ENCODE assay signal across 19 cellular contexts in the genomic region with DNA sequence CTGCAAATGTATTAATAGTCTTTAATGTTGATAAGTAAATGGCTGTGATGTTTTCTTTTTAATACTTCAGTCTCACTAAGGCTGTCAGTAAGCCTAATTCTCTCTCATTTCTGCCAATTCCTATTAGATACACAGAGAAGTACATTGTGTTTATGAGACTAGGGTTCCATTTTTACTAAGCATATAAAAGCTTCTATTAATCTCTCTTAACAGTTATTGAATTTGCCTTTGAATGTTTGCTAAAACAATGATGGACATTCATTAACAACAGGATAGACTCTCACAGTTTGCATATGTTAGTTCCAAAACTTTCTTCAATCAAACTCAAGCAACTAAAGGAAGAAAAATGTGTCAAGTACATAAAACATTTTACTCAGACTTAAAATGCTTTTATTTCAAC.
A peak's percentile ranks its signal among the peaks of the same experiment; 100 is the strongest.
DNase-seq lines count a peak whose midpoint lies in the region; ATAC-seq and TF ChIP-seq lines count a peak whose summit lies in the region.
"Had no signal": no experiment of that assay in that cellular context is flagged by ENCODE, and none has a peak within 500 bp of the region (broad histone marks: within the 10 kb centered on the region; RNA-seq: fewer than 3 reads in every experiment).

No MANE protein-coding gene starts in this region.

- intact Hi-C loops in naive thymus-derived CD4-positive, alpha-beta T cell (cut with micrococcal nuclease) = no loop called here
- intact Hi-C loops in testis (cut with DNase I; ENCODE audit: low total_unique reads) = no loop called here

- H3K4me3 ChIP-seq in LNCaP clone FGC (ENCODE audit: low read depth, low read length) (no peak overlapping the region), endodermal cell (ENCODE audit: low read length) (no peak overlapping the region), trophoblast cell (ENCODE audit: low read depth, low read length) (no peak overlapping the region), testis (no peak overlapping the region)
- H3K4me3 ChIP-seq in naive thymus-derived CD4-positive, alpha-beta T cell (ENCODE audit: low read length) = no peak overlapping the region
- H3K4me3 ChIP-seq: BLaER1, GM12878, GM23338 had no signal

- no peaks in the 10 kb centered on the region for H3K27me3 Mint-ChIP-seq in endodermal cell (ENCODE audit: insufficient read depth)
- H3K27me3 Mint-ChIP-seq in naive thymus-derived CD4-positive, alpha-beta T cell = peaks cover 0 to 5% (median 0%) of the 10 kb centered on the region in 5 donors
- H3K27me3 Mint-ChIP-seq: B cell; CD4-positive, CD25-positive, alpha-beta regulatory T cell had no signal

- H3K36me3 Mint-ChIP-seq in endodermal cell (ENCODE audit: low read depth) = no peaks in the 10 kb centered on the region
- H3K36me3 Mint-ChIP-seq in naive thymus-derived CD4-positive, alpha-beta T cell = no peaks in the 10 kb centered on the region
- H3K36me3 Mint-ChIP-seq: CD4-positive, CD25-positive, alpha-beta regulatory T cell; CD8-positive, alpha-beta T cell had no signal

- no peak overlapping the region for H3K4ac ChIP-seq in trophoblast cell (ENCODE audit: low read depth, low read length)

- POLR2A ChIA-PET in naive thymus-derived CD4-positive, alpha-beta T cell (lab: Charles Lee) = no interaction called here

- no peak overlapping the region for H2BK12ac ChIP-seq in trophoblast cell (ENCODE audit: low read length)

- no peak overlapping the region for H3K9ac ChIP-seq in endodermal cell (ENCODE audit: extremely low read depth, low read length, poor library complexity, severe bottlenecking)
- H3K9ac ChIP-seq in trophoblast cell (ENCODE audit: low read length) = no peak overlapping the region
- H3K9ac ChIP-seq: BLaER1 had no signal

- H2AFZ ChIP-seq in trophoblast cell (ENCODE audit: insufficient read depth, low read length, poor library complexity) = no peak overlapping the region

- no peak overlapping the region for H2BK120ac ChIP-seq in trophoblast cell (ENCODE audit: insufficient read depth, low read length, poor library complexity)

- H3K14ac ChIP-seq in trophoblast cell (ENCODE audit: low read length) = no peak overlapping the region

- no peak overlapping the region for H3K23ac ChIP-seq in trophoblast cell (ENCODE audit: low read length)

- H3K4me3 Mint-ChIP-seq in endodermal cell = no peak overlapping the region
- H3K4me3 Mint-ChIP-seq in naive thymus-derived CD4-positive, alpha-beta T cell = no peak overlapping the region
- H3K4me3 Mint-ChIP-seq: B cell; CD4-positive, CD25-positive, alpha-beta regulatory T cell; CD8-positive, alpha-beta T cell; GM23338; H9 had no signal

- H3K4me2 ChIP-seq in trophoblast cell (ENCODE audit: low read length) = no peak overlapping the region
- H3K4me2 ChIP-seq: BLaER1, GM23338 had no signal

- H3K79me1 ChIP-seq in trophoblast cell (ENCODE audit: low read length) = no peaks in the 10 kb centered on the region

- no peak overlapping the region for H4K8ac ChIP-seq in trophoblast cell (ENCODE audit: low read depth, low read length)

- no peak overlapping the region for H4K12ac ChIP-seq in trophoblast cell (ENCODE audit: low read depth, low read length)

- H3K27me3 ChIP-seq in endodermal cell (ENCODE audit: control insufficient read depth, insufficient read depth, low read length, poor library complexity, severe bottlenecking) (no peaks in the 10 kb centered on the region), trophoblast cell (ENCODE audit: insufficient read depth, low read length) (no peaks in the 10 kb centered on the region), testis (no peaks in the 10 kb centered on the region)
- H3K27me3 ChIP-seq in naive thymus-derived CD4-positive, alpha-beta T cell (ENCODE audit: control insufficient read depth in 2 of 2, insufficient read depth in 2 of 2, low read length in 2 of 2) = no peaks in the 10 kb centered on the region
- H3K27me3 ChIP-seq: BLaER1 had no signal

- in situ Hi-C loops in SK-MEL-5 (cut with HindIII; ENCODE audit: low pct_unique_long_range_greater_than_20kb, low sequenced_read_pairs) = no loop called here

- H3K27ac ChIP-seq in endodermal cell (ENCODE audit: low read depth, low read length) = no peak overlapping the region
- H3K27ac ChIP-seq in trophoblast cell (ENCODE audit: low read depth, low read length) = no peak overlapping the region
- H3K27ac ChIP-seq in naive thymus-derived CD4-positive, alpha-beta T cell (ENCODE audit: low read depth, low read length) = no peak overlapping the region
- H3K27ac ChIP-seq in testis = no peak overlapping the region
- H3K27ac ChIP-seq: BLaER1 had no signal

- H2BK5ac ChIP-seq in trophoblast cell (ENCODE audit: low read depth, low read length, poor library complexity) = no peak overlapping the region

- TF ChIP-seq CTCF in LNCaP clone FGC (IDR thresholded peaks at IDR 0.05; ENCODE audit: control insufficient read depth, extremely low read depth, insufficient read depth) = no peak
- no peak for TF ChIP-seq CTCF in endodermal cell (conservative IDR thresholded peaks at IDR 0.05)
- TF ChIP-seq CTCF in testis (IDR thresholded peaks at IDR 0.05) = no peak

- no peak overlapping the region for H3K18ac ChIP-seq in trophoblast cell (ENCODE audit: low read length)

- H3K9me3 ChIP-seq in endodermal cell (ENCODE audit: control insufficient read depth, low read length) (no peaks in the 10 kb centered on the region), trophoblast cell (ENCODE audit: insufficient read depth, low read depth, low read length) (no peaks in the 10 kb centered on the region), testis (no peaks in the 10 kb centered on the region)
- H3K9me3 ChIP-seq in naive thymus-derived CD4-positive, alpha-beta T cell (ENCODE audit: control insufficient read depth in 2 of 3, low read length in 3 of 3) = no peaks in the 10 kb centered on the region

- CTCF ChIA-PET in naive thymus-derived CD4-positive, alpha-beta T cell (lab: Charles Lee) = no interaction called here

- peak overlapping the region; percentile 42 for H3K27ac Mint-ChIP-seq in endodermal cell
- no peak overlapping the region for H3K27ac Mint-ChIP-seq in naive thymus-derived CD4-positive, alpha-beta T cell
- H3K27ac Mint-ChIP-seq: B cell; CD4-positive, CD25-positive, alpha-beta regulatory T cell; CD8-positive, alpha-beta T cell; GM23338; H9 had no signal

- H4K91ac ChIP-seq in trophoblast cell (ENCODE audit: low read depth, low read length) = no peak overlapping the region

- DNase-seq in LNCaP clone FGC (ENCODE audit: low read depth) (peak; percentile 88), SK-MEL-5 (ENCODE audit: low read depth, low spot score) (peak; percentile 70), endodermal cell (no peak), trophoblast cell (no peak), testis (no peak)
- DNase-seq in naive thymus-derived CD4-positive, alpha-beta T cell = no peak
- DNase-seq: CD4-positive, CD25-positive, alpha-beta regulatory T cell; CD8-positive, alpha-beta T cell; DMS 273 treated with DMSO at 0.1 percent for 48 hours; DMS79; EL; GDM1; H9 had no signal

- no peak overlapping the region for H2AK5ac ChIP-seq in trophoblast cell (ENCODE audit: low read length)

- no peaks in the 10 kb centered on the region for H3K79me2 ChIP-seq in trophoblast cell (ENCODE audit: control insufficient read depth, insufficient read depth, low read length, poor library complexity)

- ATAC-seq in naive thymus-derived CD4-positive, alpha-beta T cell = no peak
- ATAC-seq in GM21737 (IDR thresholded peaks at IDR 0.05; ENCODE audit: unreplicated experiment) = no peak
- ATAC-seq: CD8-positive, alpha-beta T cell; GM12878; GM23338; HCT116 had no signal

- H3K4me1 Mint-ChIP-seq in endodermal cell = peaks cover 44% of the 10 kb centered on the region
- no peaks in the 10 kb centered on the region for H3K4me1 Mint-ChIP-seq in naive thymus-derived CD4-positive, alpha-beta T cell
- H3K4me1 Mint-ChIP-seq: B cell; CD4-positive, CD25-positive, alpha-beta regulatory T cell had no signal

- H3K36me3 ChIP-seq in endodermal cell (ENCODE audit: control insufficient read depth, insufficient read depth, low read length) (no peaks in the 10 kb centered on the region), trophoblast cell (ENCODE audit: control insufficient read depth in 1 of 2, insufficient read depth in 2 of 2, low read length in 2 of 2) (no peaks in the 10 kb centered on the region), testis (ENCODE audit: low read depth, missing control alignments) (no peaks in the 10 kb centered on the region)
- H3K36me3 ChIP-seq in naive thymus-derived CD4-positive, alpha-beta T cell (ENCODE audit: control insufficient read depth in 2 of 3, insufficient read depth in 3 of 3, low read length in 3 of 3) = no peaks in the 10 kb centered on the region
- H3K36me3 ChIP-seq: BLaER1 had no signal

- H3K4me1 ChIP-seq in endodermal cell (ENCODE audit: control insufficient read depth, insufficient read depth, low read length) (peaks cover 19% of the 10 kb centered on the region), trophoblast cell (ENCODE audit: control insufficient read depth in 1 of 2, insufficient read depth in 2 of 2, low read length in 2 of 2) (no peaks in the 10 kb centered on the region), testis (no peaks in the 10 kb centered on the region)
- no peaks in the 10 kb centered on the region for H3K4me1 ChIP-seq in naive thymus-derived CD4-positive, alpha-beta T cell (ENCODE audit: control insufficient read depth in 2 of 2, insufficient read depth in 2 of 2, low read length in 2 of 2)

- no peak for TF ChIP-seq POLR2A in testis (IDR thresholded peaks at IDR 0.05)

- H3K9me3 Mint-ChIP-seq in endodermal cell = peaks cover 2% of the 10 kb centered on the region
- peaks cover 0 to 2% (median 0%) of the 10 kb centered on the region in 11 donors for H3K9me3 Mint-ChIP-seq in naive thymus-derived CD4-positive, alpha-beta T cell
- H3K9me3 Mint-ChIP-seq: CD8-positive, alpha-beta T cell; GM23338; H9 had no signal

Comparison
In these comparisons a context has a peak if more than half of its experiments do, and no peak if none do; other contexts are left out.
1. DNase-seq: peak in LNCaP clone FGC (single experiment) and SK-MEL-5 (single experiment); none in endodermal cell (single experiment), trophoblast cell (0 of 2), naive thymus-derived CD4-positive, alpha-beta T cell (0 of 9) and testis (single experiment).